Comparison of ENCODE assay signal across 11 cellular contexts in the genomic region with DNA sequence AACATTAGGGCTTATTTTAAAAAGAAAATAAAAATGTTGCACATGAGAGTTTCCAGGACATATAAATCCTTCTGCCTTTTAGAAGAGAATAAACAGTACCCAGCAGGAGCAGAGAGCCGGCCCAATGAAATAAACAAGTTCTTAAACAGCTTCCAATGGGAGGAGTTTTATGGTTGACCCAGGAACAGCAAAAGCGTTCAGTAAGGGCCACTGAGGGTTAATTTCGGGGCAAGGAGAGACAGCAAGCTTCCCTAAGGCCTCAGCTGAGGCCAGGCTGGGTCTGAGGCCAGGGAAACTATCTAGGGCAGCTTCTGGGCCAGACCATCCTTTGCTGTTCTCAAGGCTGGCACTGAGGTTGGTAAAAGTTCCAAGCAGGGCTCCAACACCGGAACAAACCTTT. TPM values are rescaled to one million over a fixed set of nuclear protein-coding genes. Genes with fewer than 3 reads are reported as not detected.
DNase-seq lines count a peak whose midpoint lies in the region; ATAC-seq and TF ChIP-seq lines count a peak whose summit lies in the region.
"Had no signal": no experiment of that assay in that cellular context is flagged by ENCODE, and none has a peak within 500 bp of the region (broad histone marks: within the 10 kb centered on the region; RNA-seq: fewer than 3 reads in every experiment).

No MANE protein-coding gene starts in this region.

- H3K36me3 Mint-ChIP-seq in neural progenitor cell: no peaks in the 10 kb centered on the region

- no peak for TF ChIP-seq CTCF in SK-N-SH (IDR thresholded peaks at IDR 0.05)
- no peak for TF ChIP-seq CTCF in fibroblast of villous mesenchyme (IDR thresholded peaks at IDR 0.05; ENCODE audit: insufficient read depth, low read depth, low read length)
- TF ChIP-seq CTCF in neural progenitor cell (IDR thresholded peaks at IDR 0.05): no peak

- H3K27me3 ChIP-seq in SK-N-SH (ENCODE audit: insufficient read depth) (no peaks in the 10 kb centered on the region), neural progenitor cell (peaks cover 22% of the 10 kb centered on the region), aorta (ENCODE audit: control insufficient read depth in 1 of 2, insufficient read depth in 2 of 2, low read length in 1 of 2) (no peaks in the 10 kb centered on the region)
- H3K27me3 ChIP-seq: BLaER1 treated with 17β-estradiol and CSF1 and Interleukin-3, amounts not matched to agents 10 nM and 100 nM had no signal

- TF ChIP-seq RAD21 in SK-N-SH (IDR thresholded peaks at IDR 0.05; ENCODE audit: low read length): no peak

- H3K9ac ChIP-seq in SK-N-SH (peak overlapping the region; percentile 5; the same call in 1 of the 2 replicates), neural progenitor cell (no peak overlapping the region)

- ATAC-seq in SK-N-SH treated with all-trans-retinoic acid at 6 μM for 48 hours (no peak), aorta (ENCODE audit: low FRiP score) (no peak), GM19463 (IDR thresholded peaks at IDR 0.05; ENCODE audit: unreplicated experiment) (no peak)

- H3K4me2 ChIP-seq in SK-N-SH (peak overlapping the region; percentile 97), neural progenitor cell (peak overlapping the region; percentile 59)

- no peaks in the 10 kb centered on the region for H3K9me3 Mint-ChIP-seq in neural progenitor cell

- intact Hi-C loops in aorta (cut with DNase I): loop anchor here (5.0 to 10.0 kb wide), 5 partner anchors 49 to 226 kb away; no protein-coding TSS in a partner anchor

- DNase-seq in SK-N-SH: no peak
- DNase-seq in fibroblast of villous mesenchyme (ENCODE audit: low read depth): peak; percentile 76
- DNase-seq in neural progenitor cell (ENCODE audit: low spot score): no peak
- no peak for DNase-seq in aorta
- no peak for DNase-seq in glomerular visceral epithelial cell (ENCODE audit: extremely low spot score)
- DNase-seq in cerebellar nuclear complex (lab: John Stamatoyannopoulos, UW): no peak
- DNase-seq: activated gamma-delta T cell treated with Interleukin-2 at 50 U/mL for 16 hours, KBM-7 had no signal

- H2AFZ ChIP-seq in SK-N-SH (ENCODE audit: low read depth): no peak overlapping the region
- no peak overlapping the region for H2AFZ ChIP-seq in neural progenitor cell (replicated peaks)

- H3K4me1 Mint-ChIP-seq in neural progenitor cell: peaks cover 44% of the 10 kb centered on the region

- H3K27ac ChIP-seq in SK-N-SH (ENCODE audit: low read depth in 2 of 2, low read length in 1 of 2) (peak overlapping the region; percentile 17 to 78; a peak in 3 of 4 replicates), neural progenitor cell (no peak overlapping the region), aorta (ENCODE audit: low read depth in 1 of 2, low read length in 2 of 2) (peak overlapping the region; percentile 6 to 90)

- POLR2A ChIA-PET in SK-N-SH (lab: Yijun Ruan, JAX): no interaction called here

- WGBS in SK-N-SH (ENCODE audit: low lambda C conversion rate): 84% methylated on average over 2 of the region's 4 CpGs
- 1 to 3% methylated on average over 4 of the region's 4 CpGs for WGBS in aorta, 2 donors

- no peaks in the 10 kb centered on the region for H3K9me3 ChIP-seq in SK-N-SH
- H3K9me3 ChIP-seq in neural progenitor cell (ENCODE audit: low read depth): no peaks in the 10 kb centered on the region
- no peaks in the 10 kb centered on the region for H3K9me3 ChIP-seq in aorta (ENCODE audit: control insufficient read depth, low read length)

- peak overlapping the region; percentile 76 to 87; a peak in 3 of 4 replicates for H3K4me3 ChIP-seq in SK-N-SH (ENCODE audit: low read depth in 2 of 2, low read length in 1 of 2)
- peak overlapping the region; percentile 63 for H3K4me3 ChIP-seq in fibroblast of villous mesenchyme (ENCODE audit: low read depth, low read length)
- no peak overlapping the region for H3K4me3 ChIP-seq in neural progenitor cell
- peak overlapping the region; percentile 78 to 99 for H3K4me3 ChIP-seq in aorta (ENCODE audit: low read length in 2 of 2)
- H3K4me3 ChIP-seq: BLaER1 treated with 17β-estradiol and CSF1 and Interleukin-3, amounts not matched to agents 10 nM and 100 nM had no signal

- peak overlapping the region; percentile 35 for H3K27ac Mint-ChIP-seq in neural progenitor cell

- H3K4me3 Mint-ChIP-seq in neural progenitor cell: peak overlapping the region; percentile 93

- TF ChIP-seq EP300 in SK-N-SH (IDR thresholded peaks at IDR 0.05; ENCODE audit: borderline replicate concordance in 1 of 2, low read depth in 1 of 2, low read length in 1 of 2): no peak

- CTCF ChIA-PET in SK-N-SH (lab: Yijun Ruan, JAX): interaction anchor here (0.9 to 5.4 kb wide), 7 partner anchors 13 to 228 kb away, joined by 3 to 40 read pairs (median 3); no protein-coding TSS in a partner anchor

- H3K36me3 ChIP-seq in SK-N-SH (replicated peaks in 1 of 2; ENCODE audit: control insufficient read depth in 1 of 2, insufficient read depth in 2 of 2, low read length in 1 of 2): peaks cover 0 to 2% of the 10 kb centered on the region in 2 experiments
- no peaks in the 10 kb centered on the region for H3K36me3 ChIP-seq in neural progenitor cell
- no peaks in the 10 kb centered on the region for H3K36me3 ChIP-seq in aorta (ENCODE audit: control insufficient read depth in 1 of 2, insufficient read depth in 2 of 2, low read length in 1 of 2)
- H3K36me3 ChIP-seq: BLaER1 treated with 17β-estradiol and CSF1 and Interleukin-3, amounts not matched to agents 10 nM and 100 nM had no signal

- H3K9me2 ChIP-seq in SK-N-SH: no peaks in the 10 kb centered on the region

- H4K20me1 ChIP-seq in SK-N-SH (ENCODE audit: insufficient read depth) (peaks cover 61% of the 10 kb centered on the region), neural progenitor cell (ENCODE audit: low read depth) (peaks cover 14% of the 10 kb centered on the region)
- H4K20me1 ChIP-seq: BLaER1 treated with 17β-estradiol and CSF1 and Interleukin-3, amounts not matched to agents 10 nM and 100 nM had no signal

- H3K4me1 ChIP-seq in SK-N-SH (ENCODE audit: control insufficient read depth in 1 of 2, insufficient read depth in 2 of 2, low read depth in 1 of 2, low read length in 1 of 2) (peaks cover 0 to 45% of the 10 kb centered on the region in 2 experiments; a peak in 2 of 4 replicates), neural progenitor cell (peaks cover 20% of the 10 kb centered on the region), aorta (ENCODE audit: control insufficient read depth in 1 of 2, insufficient read depth in 2 of 2, low read length in 2 of 2) (peaks cover 3 to 8% of the 10 kb centered on the region in 2 donors)

- peaks cover 5% of the 10 kb centered on the region for H3K27me3 Mint-ChIP-seq in neural progenitor cell (ENCODE audit: insufficient read depth, low read depth)

- H3F3A ChIP-seq in SK-N-SH (replicated peaks; ENCODE audit: insufficient read depth) (no peaks in the 10 kb centered on the region), neural progenitor cell (ENCODE audit: low read depth) (peaks cover 12% of the 10 kb centered on the region)

- peaks cover 76% of the 10 kb centered on the region for H3K79me2 ChIP-seq in SK-N-SH (ENCODE audit: insufficient read depth)
- peaks cover 3% of the 10 kb centered on the region for H3K79me2 ChIP-seq in neural progenitor cell (ENCODE audit: low read depth)

TF ChIP-seq in SK-N-SH, 30 proteins besides CTCF, POLR2A, EP300 and RAD21 (continues in another document):
- TF ChIP-seq SMC3 (IDR thresholded peaks at IDR 0.05; ENCODE audit: low read depth, low read length) (no peak), POLR2AphosphoS5 (IDR thresholded peaks at IDR 0.05; ENCODE audit: low read depth, low read length) (no peak), NRF1 (IDR thresholded peaks at IDR 0.05; ENCODE audit: low read depth, low read length) (no peak), ELF1 (IDR thresholded peaks at IDR 0.05) (no peak), MXI1 (IDR thresholded peaks at IDR 0.05; ENCODE audit: low read depth, low read length) (no peak), GATA2 (CRISPR knock-in tag; IDR thresholded peaks at IDR 0.05) (no peak), TEAD4 (IDR thresholded peaks at IDR 0.05; ENCODE audit: borderline replicate concordance, insufficient read depth) (no peak), EZH2phosphoT487 (IDR thresholded peaks at IDR 0.05; ENCODE audit: borderline replicate concordance, low read depth) (no peak), RXRA (IDR thresholded peaks at IDR 0.05; ENCODE audit: borderline replicate concordance, low read depth) (no peak)

TF ChIP-seq in SK-N-SH treated with all-trans-retinoic acid at 6 μM for 48 hours, 23 proteins besides CTCF, POLR2A, EP300 and RAD21 (continues in another document):
- TF ChIP-seq TOX (CRISPR knock-in tag; IDR thresholded peaks at IDR 0.05; ENCODE audit: borderline replicate concordance): no peak
- no peak for TF ChIP-seq GLIS3 (CRISPR knock-in tag; IDR thresholded peaks at IDR 0.05)
- TF ChIP-seq, protein P1, sequence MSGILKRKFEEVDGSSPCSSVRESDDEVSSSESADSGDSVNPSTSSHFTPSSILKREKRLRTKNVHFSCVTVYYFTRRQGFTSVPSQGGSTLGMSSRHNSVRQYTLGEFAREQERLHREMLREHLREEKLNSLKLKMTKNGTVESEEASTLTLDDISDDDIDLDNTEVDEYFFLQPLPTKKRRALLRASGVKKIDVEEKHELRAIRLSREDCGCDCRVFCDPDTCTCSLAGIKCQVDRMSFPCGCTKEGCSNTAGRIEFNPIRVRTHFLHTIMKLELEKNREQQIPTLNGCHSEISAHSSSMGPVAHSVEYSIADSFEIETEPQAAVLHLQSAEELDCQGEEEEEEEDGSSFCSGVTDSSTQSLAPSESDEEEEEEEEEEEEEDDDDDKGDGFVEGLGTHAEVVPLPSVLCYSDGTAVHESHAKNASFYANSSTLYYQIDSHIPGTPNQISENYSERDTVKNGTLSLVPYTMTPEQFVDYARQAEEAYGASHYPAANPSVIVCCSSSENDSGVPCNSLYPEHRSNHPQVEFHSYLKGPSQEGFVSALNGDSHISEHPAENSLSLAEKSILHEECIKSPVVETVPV (CRISPR knock-in tag; IDR thresholded peaks at IDR 0.05): no peak
- TF ChIP-seq ZFP30 (CRISPR knock-in tag; IDR thresholded peaks at IDR 0.05): no peak
- TF ChIP-seq ZFP3 (CRISPR knock-in tag; IDR thresholded peaks at IDR 0.05): no peak

RNA-seq across cellular contexts. Expression of a gene that starts 3.4 kb away (rescaled TPM):
- polyA plus RNA-seq in SK-N-SH (2012; rRNA removed) (7.9 and 10.3 TPM in 2 replicates), aorta (10 to 100 TPM; 33.6 to 42.6 TPM)
- 13.7 and 14.2 TPM in 2 replicates for polyA plus RNA-seq in SK-N-SH (2012; cell fraction: cytosol; rRNA removed)
- 21.9 and 24.2 TPM in 2 replicates for polyA plus RNA-seq in SK-N-SH (2012; cell fraction: nucleus; rRNA removed)
- total RNA-seq in fibroblast of villous mesenchyme (32.5 and 33.7 TPM in 2 replicates), neural progenitor cell (ENCODE audit: low replicate concordance) (3.4 and 4.3 TPM in 2 replicates), aorta (10 to 100 TPM; 62.6 to 86.3 TPM)
